17 cellular contexts compared by ENCODE assay signal in genomic region chr2:74708296-74708695, GRCh38. TPM values are rescaled to one million over a fixed set of nuclear protein-coding genes. Genes with fewer than 3 reads are reported as not detected.
DNase-seq lines count a peak whose midpoint lies in the region; ATAC-seq and TF ChIP-seq lines count a peak whose summit lies in the region.
"Had no signal": no experiment of that assay in that cellular context is flagged by ENCODE, and none has a peak within 500 bp of the region (broad histone marks: within the 10 kb centered on the region; RNA-seq: fewer than 3 reads in every experiment).

No MANE protein-coding gene starts in this region.

- DNase-seq in MV-4-11 (lab: John Stamatoyannopoulos, UW) (peak; percentile 10), fibroblast of pulmonary artery (ENCODE audit: low read depth) (peak; percentile 24), psoas muscle (peak; percentile 27 to 50), COLO829 (ENCODE audit: low spot score) (no peak), NCI-H774 (lab: John Stamatoyannopoulos, UW) (no peak)
- no peak for DNase-seq in activated CD4-positive, alpha-beta memory T cell treated with anti-CD3 and anti-CD28 coated beads for 36 hours
- DNase-seq: CD4-positive, alpha-beta memory T cell; KG1; NCI-H1436; NCI-H2081; NCI-H526 had no signal

- H3K27ac Mint-ChIP-seq in activated CD4-positive, alpha-beta memory T cell treated with anti-CD3 and anti-CD28 coated beads for 36 hours, result no peak overlapping the region
- H3K27ac Mint-ChIP-seq: B cell; CD4-positive, alpha-beta memory T cell; GM23338 had no signal

- H3K9me3 ChIP-seq in BLaER1 treated with 17β-estradiol and CSF1 and Interleukin-3, amounts not matched to agents 10 nM and 100 nM (replicated peaks in 1 of 11), result no peaks in the 10 kb centered on the region
- H3K9me3 ChIP-seq in psoas muscle, result no peaks in the 10 kb centered on the region
- H3K9me3 ChIP-seq: A549 had no signal

- intact Hi-C loops in psoas muscle (cut with DNase I), result no loop called here
- intact Hi-C loops in activated CD4-positive, alpha-beta memory T cell treated with anti-CD3 and anti-CD28 coated beads for 36 hours (cut with micrococcal nuclease), result no loop called here

- no peak overlapping the region for H3K27ac ChIP-seq in BLaER1 treated with 17β-estradiol and CSF1 and Interleukin-3, amounts not matched to agents 10 nM and 100 nM
- H3K27ac ChIP-seq in psoas muscle, result peak overlapping the region; percentile 58
- H3K27ac ChIP-seq: A549 had no signal

- H3K4me3 Mint-ChIP-seq in activated CD4-positive, alpha-beta memory T cell treated with anti-CD3 and anti-CD28 coated beads for 36 hours, result no peak overlapping the region
- H3K4me3 Mint-ChIP-seq: B cell; CD4-positive, alpha-beta memory T cell; GM23338 had no signal

- peak; percentile 75 to 87 (median 85) for ATAC-seq in psoas muscle
- ATAC-seq: A549, GM23338, Panc1, SK-N-SH treated with all-trans-retinoic acid at 6 μM for 48 hours had no signal

- no peaks in the 10 kb centered on the region for H3K36me3 Mint-ChIP-seq in activated CD4-positive, alpha-beta memory T cell treated with anti-CD3 and anti-CD28 coated beads for 36 hours

- no peaks in the 10 kb centered on the region for H4K20me1 ChIP-seq in BLaER1 treated with 17β-estradiol and CSF1 and Interleukin-3, amounts not matched to agents 10 nM and 100 nM

- no peaks in the 10 kb centered on the region for H3K9me3 Mint-ChIP-seq in activated CD4-positive, alpha-beta memory T cell treated with anti-CD3 and anti-CD28 coated beads for 36 hours
- H3K9me3 Mint-ChIP-seq: GM23338 had no signal

- CTCF ChIA-PET in activated CD4-positive, alpha-beta memory T cell treated with anti-CD3 and anti-CD28 coated beads for 36 hours (lab: Charles Lee), result no interaction called here

- no peaks in the 10 kb centered on the region for H3K36me3 ChIP-seq in BLaER1 treated with 17β-estradiol and CSF1 and Interleukin-3, amounts not matched to agents 10 nM and 100 nM
- H3K36me3 ChIP-seq in psoas muscle (ENCODE audit: insufficient read depth in 1 of 2, low read depth in 1 of 2), result no peaks in the 10 kb centered on the region

- no peak overlapping the region for H3K9ac ChIP-seq in BLaER1 treated with 17β-estradiol and CSF1 and Interleukin-3, amounts not matched to agents 10 nM and 100 nM

- no peaks in the 10 kb centered on the region for H3K27me3 ChIP-seq in BLaER1 treated with 17β-estradiol and CSF1 and Interleukin-3, amounts not matched to agents 10 nM and 100 nM
- H3K27me3 ChIP-seq in psoas muscle (ENCODE audit: insufficient read depth in 3 of 3, low read length in 2 of 3), result no peaks in the 10 kb centered on the region

- H3K4me2 ChIP-seq in BLaER1 treated with 17β-estradiol and CSF1 and Interleukin-3, amounts not matched to agents 10 nM and 100 nM, result peak overlapping the region in 6 of 11 experiments; percentile 40 to 71 (median 68); a peak in 9 of 22 replicates
- H3K4me2 ChIP-seq: A549, GM23338 had no signal

- no peak overlapping the region for H3K4me3 ChIP-seq in BLaER1 treated with 17β-estradiol and CSF1 and Interleukin-3, amounts not matched to agents 10 nM and 100 nM
- no peak overlapping the region for H3K4me3 ChIP-seq in fibroblast of pulmonary artery (replicated peaks; ENCODE audit: low read depth, low read length)
- H3K4me3 ChIP-seq in psoas muscle, result no peak overlapping the region
- H3K4me3 ChIP-seq: A549, GM23338 had no signal

- no peaks in the 10 kb centered on the region for H3K27me3 Mint-ChIP-seq in activated CD4-positive, alpha-beta memory T cell treated with anti-CD3 and anti-CD28 coated beads for 36 hours
- H3K27me3 Mint-ChIP-seq: CD4-positive, alpha-beta memory T cell had no signal

- H3K4me1 ChIP-seq in BLaER1 treated with 17β-estradiol and CSF1 and Interleukin-3, amounts not matched to agents 10 nM and 100 nM, result peaks cover 0 to 19% (median 10%) of the 10 kb centered on the region in 10 experiments; a peak in 15 of 20 replicates
- peaks cover 46% of the 10 kb centered on the region for H3K4me1 ChIP-seq in psoas muscle
- H3K4me1 ChIP-seq: A549 had no signal

- POLR2A ChIA-PET in activated CD4-positive, alpha-beta memory T cell treated with anti-CD3 and anti-CD28 coated beads for 36 hours (lab: Charles Lee), result no interaction called here

- TF ChIP-seq CTCF in fibroblast of pulmonary artery (IDR thresholded peaks at IDR 0.05; ENCODE audit: low read length, missing control alignments) (no peak), psoas muscle (IDR thresholded peaks at IDR 0.05) (no peak)

- no peaks in the 10 kb centered on the region for H3K4me1 Mint-ChIP-seq in activated CD4-positive, alpha-beta memory T cell treated with anti-CD3 and anti-CD28 coated beads for 36 hours (ENCODE audit: low read depth)
- H3K4me1 Mint-ChIP-seq: B cell; CD4-positive, alpha-beta memory T cell; GM23338 had no signal

RNA-seq across cellular contexts. Expression of gene SEMA4F, which starts 54.2 kb away (rescaled TPM):
- 1 to 10 TPM; 2.0 to 5.7 (median 2.5) TPM for total RNA-seq in psoas muscle
- polyA plus RNA-seq in psoas muscle, result 1 to 10 TPM in 1 of 3 donors, under 1 TPM in 2; 0.59 to 1.5 (median 0.72) TPM
- total RNA-seq in activated CD4-positive, alpha-beta memory T cell treated with anti-CD3 and anti-CD28 coated beads for 36 hours, result 1 to 10 TPM; 7.7 to 7.9 TPM

Comparison
In these comparisons a context has a peak if more than half of its experiments do, and no peak if none do; other contexts are left out.
1. DNase-seq: peak in MV-4-11 (single experiment), fibroblast of pulmonary artery (single experiment) and psoas muscle (2 of 2); none in COLO829 (single experiment), NCI-H774 (single experiment) and activated CD4-positive, alpha-beta memory T cell treated with anti-CD3 and anti-CD28 coated beads for 36 hours (single experiment).